8 cellular contexts compared by ENCODE assay signal in genomic region chr1:153510984-153511410, GRCh38. TPM values are rescaled to one million over a fixed set of nuclear protein-coding genes. Genes with fewer than 3 reads are reported as not detected.
A peak's percentile ranks its signal among the peaks of the same experiment; 100 is the strongest.
DNase-seq lines count a peak whose midpoint lies in the region; ATAC-seq and TF ChIP-seq lines count a peak whose summit lies in the region.

No MANE protein-coding gene starts in this region.

- no peaks in the 10 kb centered on the region for H3K9me3 Mint-ChIP-seq in activated T-helper 2 cell treated with anti-CD3 and anti-CD28 coated beads, Interferon-gamma antibody, Interleukin-2, Interleukin-4, amounts not matched to agents 10 μg/mL and 5 μg/mL and 100 μg/mL, durations not matched to agents 14 hours and 24 hours and 36 hours
- H3K9me3 Mint-ChIP-seq in osteocyte (ENCODE audit: unreplicated experiment), result no peaks in the 10 kb centered on the region

- peak overlapping the region; percentile 33 for H3K4me2 ChIP-seq in Loucy (ENCODE audit: low read depth, low read length, poor library complexity, severe bottlenecking)

- H3K9ac ChIP-seq in Loucy (ENCODE audit: low read depth, low read length, poor library complexity, severe bottlenecking), result no peak overlapping the region

- peak; percentile 86 for DNase-seq in ELR (ENCODE audit: low read depth)
- DNase-seq in SHP77 (lab: John Stamatoyannopoulos, UW), result peak; percentile 93 to 95
- peak; percentile 64 for DNase-seq in activated T-helper 2 cell treated with anti-CD3 and anti-CD28 coated beads, Interferon-gamma antibody, Interleukin-2, Interleukin-4, amounts not matched to agents 10 μg/mL and 5 μg/mL and 100 μg/mL, durations not matched to agents 14 hours and 24 hours and 36 hours (ENCODE audit: low spot score)
- peak; percentile 66 to 91 for DNase-seq in foreskin fibroblast
- peak; percentile 95 for DNase-seq in osteocyte (ENCODE audit: extremely low spot score, unreplicated experiment)
- peak; percentile 74 to 87 for DNase-seq in tibial artery

- TF ChIP-seq CTCF in Loucy (conservative IDR thresholded peaks at IDR 0.05; ENCODE audit: low read length) (peak; percentile 93), foreskin fibroblast (IDR thresholded peaks at IDR 0.05; ENCODE audit: low read depth, low read length) (peak; percentile 90), osteocyte (IDR thresholded peaks at IDR 0.05) (peak; percentile 99), tibial artery (IDR thresholded peaks at IDR 0.05) (peak; percentile 91 to 94)

- ATAC-seq in HG03342 (IDR thresholded peaks at IDR 0.05; ENCODE audit: unreplicated experiment), result no peak

- H3K4me3 Mint-ChIP-seq in activated T-helper 2 cell treated with anti-CD3 and anti-CD28 coated beads, Interferon-gamma antibody, Interleukin-2, Interleukin-4, amounts not matched to agents 10 μg/mL and 5 μg/mL and 100 μg/mL, durations not matched to agents 14 hours and 24 hours and 36 hours (ENCODE audit: low read depth), result no peak overlapping the region
- no peak overlapping the region for H3K4me3 Mint-ChIP-seq in osteocyte (ENCODE audit: unreplicated experiment)

- H3K27me3 ChIP-seq in Loucy (ENCODE audit: insufficient read depth, low read length, poor library complexity, severe bottlenecking), result no peaks in the 10 kb centered on the region
- no peaks in the 10 kb centered on the region for H3K27me3 ChIP-seq in tibial artery

- no peaks in the 10 kb centered on the region for H4K20me1 ChIP-seq in Loucy (ENCODE audit: insufficient read depth, low read length, poor library complexity, severe bottlenecking)

- peaks cover 19% of the 10 kb centered on the region for H3K4me1 ChIP-seq in Loucy (ENCODE audit: insufficient read depth, low read length, poor library complexity, severe bottlenecking)
- H3K4me1 ChIP-seq in tibial artery, result peaks cover 10 to 32% (median 24%) of the 10 kb centered on the region in 4 donors

- no peaks in the 10 kb centered on the region for H3K9me2 ChIP-seq in Loucy (replicated peaks; ENCODE audit: low read depth, low read length)

- H3K27ac ChIP-seq in tibial artery, result peak overlapping the region in 1 of 2 donors; percentile 20

- H3K4me3 ChIP-seq in Loucy (ENCODE audit: low read length, poor library complexity, severe bottlenecking) (no peak overlapping the region), foreskin fibroblast (ENCODE audit: low read depth in 1 of 2, low read length in 2 of 2) (no peak overlapping the region), tibial artery (no peak overlapping the region)

- H3K27me3 Mint-ChIP-seq in activated T-helper 2 cell treated with anti-CD3 and anti-CD28 coated beads, Interferon-gamma antibody, Interleukin-2, Interleukin-4, amounts not matched to agents 10 μg/mL and 5 μg/mL and 100 μg/mL, durations not matched to agents 14 hours and 24 hours and 36 hours (ENCODE audit: low read depth), result no peaks in the 10 kb centered on the region
- H3K27me3 Mint-ChIP-seq in osteocyte (ENCODE audit: unreplicated experiment), result no peaks in the 10 kb centered on the region

- no peaks in the 10 kb centered on the region for H3K36me3 ChIP-seq in Loucy (ENCODE audit: insufficient read depth, low read length)
- no peaks in the 10 kb centered on the region for H3K36me3 ChIP-seq in tibial artery

- H3K4me1 Mint-ChIP-seq in activated T-helper 2 cell treated with anti-CD3 and anti-CD28 coated beads, Interferon-gamma antibody, Interleukin-2, Interleukin-4, amounts not matched to agents 10 μg/mL and 5 μg/mL and 100 μg/mL, durations not matched to agents 14 hours and 24 hours and 36 hours (ENCODE audit: low read depth), result peaks cover 11% of the 10 kb centered on the region
- H3K4me1 Mint-ChIP-seq in osteocyte (ENCODE audit: unreplicated experiment), result peaks cover 45% of the 10 kb centered on the region

- no peaks in the 10 kb centered on the region for H3F3A ChIP-seq in Loucy (ENCODE audit: low read depth)

- H3K9me3 ChIP-seq in Loucy (ENCODE audit: insufficient read depth, low read depth, low read length) (no peaks in the 10 kb centered on the region), tibial artery (no peaks in the 10 kb centered on the region)

- H3K36me3 Mint-ChIP-seq in activated T-helper 2 cell treated with anti-CD3 and anti-CD28 coated beads, Interferon-gamma antibody, Interleukin-2, Interleukin-4, amounts not matched to agents 10 μg/mL and 5 μg/mL and 100 μg/mL, durations not matched to agents 14 hours and 24 hours and 36 hours (ENCODE audit: low read depth), result no peaks in the 10 kb centered on the region
- H3K36me3 Mint-ChIP-seq in osteocyte (ENCODE audit: unreplicated experiment), result no peaks in the 10 kb centered on the region

- peak overlapping the region; percentile 78 for H2AFZ ChIP-seq in Loucy (ENCODE audit: low read length)

- intact Hi-C loops in activated T-helper 2 cell treated with anti-CD3 and anti-CD28 coated beads, Interferon-gamma antibody, Interleukin-2, Interleukin-4, amounts not matched to agents 10 μg/mL and 5 μg/mL and 100 μg/mL, durations not matched to agents 14 hours and 24 hours and 36 hours (cut with micrococcal nuclease), result loop anchor here (1.0 to 5.0 kb wide), 4 partner anchors 57 to 238 kb away; partner anchors contain the start of gene ILF2
- intact Hi-C loops in tibial artery (cut with DNase I; ENCODE audit: low total_unique reads), result loop anchor here (2.0 to 10.0 kb wide), 2 partner anchors 58 to 234 kb away; no protein-coding TSS in a partner anchor

- H3K27ac Mint-ChIP-seq in activated T-helper 2 cell treated with anti-CD3 and anti-CD28 coated beads, Interferon-gamma antibody, Interleukin-2, Interleukin-4, amounts not matched to agents 10 μg/mL and 5 μg/mL and 100 μg/mL, durations not matched to agents 14 hours and 24 hours and 36 hours, result peak overlapping the region; percentile 56
- H3K27ac Mint-ChIP-seq in osteocyte (ENCODE audit: unreplicated experiment), result peak overlapping the region; percentile 77

- no peaks in the 10 kb centered on the region for H3K79me2 ChIP-seq in Loucy (ENCODE audit: insufficient read depth, low read length)

RNA-seq across cellular contexts. Expression of gene S100A6, which starts 24.8 kb away (rescaled TPM):
- 209 and 229 TPM in 2 replicates for total RNA-seq in activated T-helper 2 cell treated with anti-CD3 and anti-CD28 coated beads, Interferon-gamma antibody, Interleukin-2, Interleukin-4, amounts not matched to agents 10 μg/mL and 5 μg/mL and 100 μg/mL, durations not matched to agents 14 hours and 24 hours and 36 hours
- 0.99 and 1.1 TPM in 2 replicates for total RNA-seq in osteocyte

RNA-seq across cellular contexts. Expression of gene S100A5, which starts 29.7 kb away (rescaled TPM):
- total RNA-seq in activated T-helper 2 cell treated with anti-CD3 and anti-CD28 coated beads, Interferon-gamma antibody, Interleukin-2, Interleukin-4, amounts not matched to agents 10 μg/mL and 5 μg/mL and 100 μg/mL, durations not matched to agents 14 hours and 24 hours and 36 hours, result 1.8 and 2.4 TPM in 2 replicates
- total RNA-seq in osteocyte, result 1.0 TPM in 1 of 2 replicates, not detected in the other

RNA-seq across cellular contexts. Expression of gene S100A4, which starts 34.6 kb away (rescaled TPM):
- 175 and 181 TPM in 2 replicates for total RNA-seq in activated T-helper 2 cell treated with anti-CD3 and anti-CD28 coated beads, Interferon-gamma antibody, Interleukin-2, Interleukin-4, amounts not matched to agents 10 μg/mL and 5 μg/mL and 100 μg/mL, durations not matched to agents 14 hours and 24 hours and 36 hours
- total RNA-seq in osteocyte, result 337 and 353 TPM in 2 replicates

RNA-seq across cellular contexts. Expression of gene S100A3, which starts 38.1 kb away (rescaled TPM):
- total RNA-seq in activated T-helper 2 cell treated with anti-CD3 and anti-CD28 coated beads, Interferon-gamma antibody, Interleukin-2, Interleukin-4, amounts not matched to agents 10 μg/mL and 5 μg/mL and 100 μg/mL, durations not matched to agents 14 hours and 24 hours and 36 hours, result not detected in 2 replicates
- total RNA-seq in osteocyte, result 5.7 and 7.5 TPM in 2 replicates

RNA-seq across cellular contexts. Expression of gene S100A7, which starts 50.5 kb away (rescaled TPM):
- not detected in 2 replicates for total RNA-seq in activated T-helper 2 cell treated with anti-CD3 and anti-CD28 coated beads, Interferon-gamma antibody, Interleukin-2, Interleukin-4, amounts not matched to agents 10 μg/mL and 5 μg/mL and 100 μg/mL, durations not matched to agents 14 hours and 24 hours and 36 hours
- total RNA-seq in osteocyte, result not detected in 2 replicates

Comparison
In these comparisons a context has a peak if more than half of its experiments do, and no peak if none do; other contexts are left out.
1. RNA of gene S100A6, which starts 24.8 kb away (total RNA-seq): 209 to 229 TPM in activated T-helper 2 cell treated with anti-CD3 and anti-CD28 coated beads, Interferon-gamma antibody, Interleukin-2, Interleukin-4, amounts not matched to agents 10 μg/mL and 5 μg/mL and 100 μg/mL, durations not matched to agents 14 hours and 24 hours and 36 hours; 0.99 to 1.1 TPM in osteocyte; every median in the first group is over 10 times any median in the second.
2. Peak in every context shown above with its lines, with median percentiles within 50 percentile points of each other: DNase-seq and CTCF ChIP-seq.